1 cellular context compared by ENCODE assay signal in the genomic region with DNA sequence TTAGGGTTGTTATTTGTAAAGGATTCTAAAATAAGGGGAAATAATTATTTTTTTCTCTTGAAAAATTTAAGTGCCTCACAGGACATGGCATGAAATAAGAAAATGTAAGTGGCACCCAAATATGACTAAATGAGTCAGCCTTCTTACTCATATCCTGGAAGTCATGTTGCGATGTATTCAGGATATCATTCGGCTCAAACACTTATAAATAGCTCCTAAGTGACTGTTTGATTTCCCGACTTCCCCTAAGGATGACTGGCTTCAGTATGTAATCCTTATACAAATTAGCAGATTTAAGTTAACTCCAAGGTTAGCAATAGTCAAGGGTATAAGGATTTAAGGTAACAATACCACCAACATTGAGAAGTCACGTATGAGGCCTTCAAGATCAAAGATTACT.
TF ChIP-seq lines count a peak whose summit lies in the region.

No MANE protein-coding gene starts in this region.

TF ChIP-seq in IMR-90, 13 proteins besides CTCF, POLR2A, EP300 and RAD21:
- TF ChIP-seq FOS (IDR thresholded peaks at IDR 0.05; ENCODE audit: low read depth, low read length): peak; percentile 80
- no peak for TF ChIP-seq MAZ (IDR thresholded peaks at IDR 0.05; ENCODE audit: borderline replicate concordance, low read depth, low read length)
- peak; percentile 59; the same call in 1 of the 2 replicates for TF ChIP-seq CEBPB (IDR thresholded peaks at IDR 0.05; ENCODE audit: low read depth, low read length)
- no peak for TF ChIP-seq NFE2L2 (IDR thresholded peaks at IDR 0.05; ENCODE audit: low read depth, low read length)
- no peak for TF ChIP-seq USF2 (IDR thresholded peaks at IDR 0.05; ENCODE audit: low read depth, low read length)
TF ChIP-seq in IMR-90: peak in this region for 2.
